ENCODE assay signal across 20 cellular contexts in genomic region chr19:33461256-33462111, GRCh38.
DNase-seq lines count a peak whose midpoint lies in the region; TF ChIP-seq lines count a peak whose summit lies in the region.
"Had no signal": no experiment of that assay in that cellular context is flagged by ENCODE, and none has a peak within 500 bp of the region (broad histone marks: within the 10 kb centered on the region; RNA-seq: fewer than 3 reads in every experiment).

No MANE protein-coding gene starts in this region.

- H3K36me3 Mint-ChIP-seq in H9 (ENCODE audit: insufficient read depth in 1 of 3, low read depth in 3 of 3) (no peaks in the 10 kb centered on the region; a peak in 2 of 7 replicates), endodermal cell (ENCODE audit: low read depth) (peaks cover 8% of the 10 kb centered on the region)

- no peak for TF ChIP-seq CTCF in H9 (conservative IDR thresholded peaks at IDR 0.05)
- no peak for TF ChIP-seq CTCF in endodermal cell (conservative IDR thresholded peaks at IDR 0.05)

- H3K4me1 Mint-ChIP-seq in H9 (no peaks in the 10 kb centered on the region), endodermal cell (no peaks in the 10 kb centered on the region)
- H3K4me1 Mint-ChIP-seq: CD8-positive, alpha-beta memory T cell; IgD-negative memory B cell had no signal

- H4K8ac ChIP-seq in H9 (replicated peaks; ENCODE audit: insufficient read length, low read depth, low read length) (no peak overlapping the region), neuronal stem cell (ENCODE audit: low read depth, low read length) (no peak overlapping the region)

- H3K23ac ChIP-seq in H9 (ENCODE audit: insufficient read length, low read depth, low read length) (no peak overlapping the region), neuronal stem cell (ENCODE audit: low read depth, low read length, poor library complexity) (no peak overlapping the region)

- H3K9me3 Mint-ChIP-seq in H9 (no peaks in the 10 kb centered on the region), endodermal cell (no peaks in the 10 kb centered on the region)
- H3K9me3 Mint-ChIP-seq: CD8-positive, alpha-beta memory T cell; IgD-negative memory B cell had no signal

- H2AFZ ChIP-seq in H9 (ENCODE audit: low read length) = no peak overlapping the region
- H2AFZ ChIP-seq in neuronal stem cell (ENCODE audit: low read length) = no peak overlapping the region

- no CpG with 5 or more reads among the region's 24 CpGs for WGBS in H9 (ENCODE audit: extremely low coverage, insufficient read length, low lambda C conversion rate)
- WGBS in endodermal cell (ENCODE audit: insufficient coverage in 1 of 2, insufficient read length in 1 of 2), 2 experiments = 88 to 95% methylated on average over 18 to 24 of the region's 24 CpGs
- WGBS in neuronal stem cell (ENCODE audit: extremely low coverage in 2 of 2, insufficient read length in 2 of 2, insufficient replicate concordance in 1 of 2), 2 donors = no CpG with 5 or more reads among the region's 24 CpGs

- H3K79me2 ChIP-seq in H9 (ENCODE audit: insufficient read depth, low read length) = no peaks in the 10 kb centered on the region

- H3K4me2 ChIP-seq in H9 (ENCODE audit: insufficient read depth, insufficient read length, low read length) (no peak overlapping the region), neuronal stem cell (ENCODE audit: insufficient read depth, low read length, poor library complexity, severe bottlenecking) (no peak overlapping the region)

- H2BK20ac ChIP-seq in H9 (ENCODE audit: low read depth, low read length, poor library complexity, severe bottlenecking) = no peak overlapping the region

- no peaks in the 10 kb centered on the region; the same call in 1 of the 2 replicates for H3K36me3 ChIP-seq in H7 (replicated peaks; ENCODE audit: control insufficient read depth, insufficient read depth, low read length)
- peaks cover 21% of the 10 kb centered on the region for H3K36me3 ChIP-seq in endodermal cell (ENCODE audit: control insufficient read depth, insufficient read depth, low read length)
- H3K36me3 ChIP-seq in neuronal stem cell (replicated peaks in 1 of 2; ENCODE audit: control insufficient read depth in 2 of 2, insufficient read depth in 2 of 2, low read length in 2 of 2) = peaks cover 0 to 8% of the 10 kb centered on the region in 2 donors
- H3K36me3 ChIP-seq: MG63 had no signal

- H3K27me3 Mint-ChIP-seq in H9 (ENCODE audit: low read depth) = no peaks in the 10 kb centered on the region
- no peaks in the 10 kb centered on the region for H3K27me3 Mint-ChIP-seq in endodermal cell (ENCODE audit: insufficient read depth)
- H3K27me3 Mint-ChIP-seq: IgD-negative memory B cell had no signal

- H3K56ac ChIP-seq in H9 (ENCODE audit: insufficient read length, low read depth, low read length) = no peak overlapping the region

- no peaks in the 10 kb centered on the region for H3K79me1 ChIP-seq in H9 (ENCODE audit: insufficient read depth, low read depth, low read length, poor library complexity, severe bottlenecking)
- H3K79me1 ChIP-seq in neuronal stem cell (ENCODE audit: low read depth, low read length) = peaks cover 4% of the 10 kb centered on the region

- H4K91ac ChIP-seq in H9 (ENCODE audit: insufficient read length, low read depth, low read length) = no peak overlapping the region
- H4K91ac ChIP-seq in neuronal stem cell (ENCODE audit: low read depth, low read length, poor library complexity) = no peak overlapping the region

- H3K4me1 ChIP-seq in H9 (ENCODE audit: insufficient read depth, low read length) = no peaks in the 10 kb centered on the region
- H3K4me1 ChIP-seq in endodermal cell (ENCODE audit: control insufficient read depth, insufficient read depth, low read length) = no peaks in the 10 kb centered on the region
- H3K4me1 ChIP-seq in neuronal stem cell (ENCODE audit: control insufficient read depth in 2 of 2, insufficient read depth in 1 of 2, low read depth in 1 of 2, low read length in 2 of 2) = peaks cover 0 to 3% of the 10 kb centered on the region in 2 donors

- DNase-seq in H7 = peak; percentile 45
- peak; percentile 18 for DNase-seq in H9
- DNase-seq in endodermal cell = peak; percentile 35
- DNase-seq in neuronal stem cell (ENCODE audit: low spot score) = no peak
- no peak for DNase-seq in NCI-H748 (lab: John Stamatoyannopoulos, UW; ENCODE audit: unreplicated experiment)
- no peak for DNase-seq in stimulated activated CD8-positive, alpha-beta memory T cell treated with anti-CD3 and anti-CD28 coated beads, Interleukin-4, amount 100 ng/mL, for 48 hours
- no peak for DNase-seq in epidermal melanocyte (ENCODE audit: insufficient read length, low spot score)
- DNase-seq: ACHN; C1 segment of cervical spinal cord; CD8-positive, alpha-beta memory T cell; GOT3; Karpas-422; MG63; NCI-H1048; NCI-H1436 treated with DMSO at 0.1 percent for 48 hours; NCI-H2029; NCI-H526 treated with DMSO at 0.1 percent for 48 hours; SHP77 had no signal

- H3K27ac ChIP-seq in H9 (ENCODE audit: insufficient read length, low read depth, low read length) = no peak overlapping the region
- no peak overlapping the region for H3K27ac ChIP-seq in endodermal cell (ENCODE audit: low read depth, low read length)
- H3K27ac ChIP-seq in neuronal stem cell (replicated peaks; ENCODE audit: low read length) = no peak overlapping the region
- H3K27ac ChIP-seq: SK-N-MC had no signal

- H3K27me3 ChIP-seq in H7 (ENCODE audit: control insufficient read depth, insufficient read depth, low read length) = no peaks in the 10 kb centered on the region
- H3K27me3 ChIP-seq in H9 (ENCODE audit: insufficient read depth, low read length) = no peaks in the 10 kb centered on the region
- no peaks in the 10 kb centered on the region for H3K27me3 ChIP-seq in endodermal cell (ENCODE audit: control insufficient read depth, insufficient read depth, low read length, poor library complexity, severe bottlenecking)
- peaks cover 0 to 3% (median 0%) of the 10 kb centered on the region in 3 experiments for H3K27me3 ChIP-seq in neuronal stem cell (ENCODE audit: control insufficient read depth in 3 of 3, insufficient read depth in 3 of 3, low read depth in 1 of 3, low read length in 3 of 3)
- H3K27me3 ChIP-seq: MG63 had no signal

- no peak overlapping the region for H2BK15ac ChIP-seq in H9 (ENCODE audit: low read depth, low read length)
- H2BK15ac ChIP-seq in neuronal stem cell (ENCODE audit: low read length) = no peak overlapping the region

- H3K4me3 Mint-ChIP-seq in H9 (no peak overlapping the region), endodermal cell (no peak overlapping the region)
- H3K4me3 Mint-ChIP-seq: CD8-positive, alpha-beta memory T cell; IgD-negative memory B cell had no signal

- H2BK12ac ChIP-seq in H9 (ENCODE audit: insufficient read length, low read depth, low read length) (no peak overlapping the region), neuronal stem cell (ENCODE audit: low read length) (no peak overlapping the region)

- no peak overlapping the region for H3T11ph ChIP-seq in H9 (ENCODE audit: low read length)

- H2BK5ac ChIP-seq in H9 (ENCODE audit: insufficient read length, low read length) (no peak overlapping the region), neuronal stem cell (ENCODE audit: low read length) (no peak overlapping the region)

- H3K4me3 ChIP-seq in H7 (ENCODE audit: insufficient read depth, low read depth, low read length) = no peak overlapping the region
- no peak overlapping the region for H3K4me3 ChIP-seq in endodermal cell (ENCODE audit: low read length)
- H3K4me3 ChIP-seq in neuronal stem cell (ENCODE audit: low read length in 2 of 2) = no peak overlapping the region
- H3K4me3 ChIP-seq: MG63, SK-N-MC had no signal

- H2AK5ac ChIP-seq in H9 (ENCODE audit: insufficient read length, low read length) = no peak overlapping the region
- peak overlapping the region; percentile 44 for H2AK5ac ChIP-seq in neuronal stem cell (ENCODE audit: low read depth, low read length)

- peaks cover 2% of the 10 kb centered on the region for H4K20me1 ChIP-seq in H9 (ENCODE audit: control insufficient read depth, insufficient read depth, insufficient read length)

- no peak overlapping the region for H3K4ac ChIP-seq in H9 (ENCODE audit: low read depth, low read length)
- no peak overlapping the region for H3K4ac ChIP-seq in neuronal stem cell (ENCODE audit: low read length)

- H4K5ac ChIP-seq in H9 (ENCODE audit: insufficient read length, low read depth, low read length) = no peak overlapping the region

- no peak overlapping the region for H3K27ac Mint-ChIP-seq in H9
- no peak overlapping the region for H3K27ac Mint-ChIP-seq in endodermal cell
- H3K27ac Mint-ChIP-seq: CD8-positive, alpha-beta memory T cell had no signal

- H3K23me2 ChIP-seq in H9 (ENCODE audit: insufficient read length, low read depth, low read length, poor library complexity, severe bottlenecking) = no peaks in the 10 kb centered on the region

- H3K9me3 ChIP-seq in H9 (ENCODE audit: control insufficient read depth, low read depth, low read length) (no peaks in the 10 kb centered on the region), endodermal cell (ENCODE audit: control insufficient read depth, low read length) (no peaks in the 10 kb centered on the region), neuronal stem cell (replicated peaks in 1 of 2; ENCODE audit: control insufficient read depth in 2 of 2, insufficient read depth in 1 of 2, low read depth in 1 of 2, low read length in 2 of 2) (peaks cover 0 to 9% of the 10 kb centered on the region in 2 donors)
- H3K9me3 ChIP-seq: MG63 had no signal

- no peak overlapping the region for H3K18ac ChIP-seq in H9 (ENCODE audit: insufficient read length, low read depth, low read length)
- H3K18ac ChIP-seq in neuronal stem cell (ENCODE audit: low read length) = no peak overlapping the region

- H2BK120ac ChIP-seq in H9 (ENCODE audit: low read depth, low read length, poor library complexity, severe bottlenecking) (no peak overlapping the region), neuronal stem cell (ENCODE audit: low read depth, low read length) (no peak overlapping the region)

- no peak overlapping the region for H3K14ac ChIP-seq in H9 (ENCODE audit: insufficient read depth, low read length)
- no peak overlapping the region for H3K14ac ChIP-seq in neuronal stem cell (ENCODE audit: low read length)

- H3K9ac ChIP-seq in H9 (ENCODE audit: extremely low read depth, insufficient read length, low read length) (no peak overlapping the region), endodermal cell (ENCODE audit: extremely low read depth, low read length, poor library complexity, severe bottlenecking) (no peak overlapping the region), neuronal stem cell (ENCODE audit: low read depth, low read length, poor library complexity) (no peak overlapping the region)

Comparison
In these comparisons a context has a peak if more than half of its experiments do, and no peak if none do; other contexts are left out.
1. DNase-seq: peak in H7 (single experiment), H9 (single experiment) and endodermal cell (single experiment); none in neuronal stem cell (single experiment), NCI-H748 (single experiment), stimulated activated CD8-positive, alpha-beta memory T cell treated with anti-CD3 and anti-CD28 coated beads, Interleukin-4, amount 100 ng/mL, for 48 hours (single experiment) and epidermal melanocyte (single experiment).